19 cellular contexts compared by ENCODE assay signal in genomic region chr2:149781263-149781808, GRCh38.
A peak's percentile ranks its signal among the peaks of the same experiment; 100 is the strongest.
DNase-seq lines count a peak whose midpoint lies in the region; ATAC-seq, FAIRE-seq and TF ChIP-seq lines count a peak whose summit lies in the region.
"Had no signal": no experiment of that assay in that cellular context is flagged by ENCODE, and none has a peak within 500 bp of the region (broad histone marks: within the 10 kb centered on the region; RNA-seq: fewer than 3 reads in every experiment).

No MANE protein-coding gene starts in this region.

- H3K36me3 ChIP-seq in H1 (ENCODE audit: control insufficient read depth in 2 of 4, insufficient read depth in 4 of 4, low read length in 3 of 4) (no peaks in the 10 kb centered on the region), prostate gland (no peaks in the 10 kb centered on the region), mesendoderm (ENCODE audit: control insufficient read depth, insufficient read depth, low read length) (no peaks in the 10 kb centered on the region), HepG2 (replicated peaks in 1 of 2; ENCODE audit: control insufficient read depth in 1 of 2, insufficient read depth in 2 of 2, low read length in 2 of 2) (no peaks in the 10 kb centered on the region)

- no peak overlapping the region for H3K4me3 ChIP-seq in H1 (ENCODE audit: extremely low read depth in 1 of 4, insufficient read depth in 2 of 4, low read depth in 3 of 4, low read length in 4 of 4)
- H3K4me3 ChIP-seq in prostate gland: no peak overlapping the region
- no peak overlapping the region for H3K4me3 ChIP-seq in mesendoderm (ENCODE audit: low read length)
- no peak overlapping the region for H3K4me3 ChIP-seq in HepG2 (replicated peaks in 1 of 3; ENCODE audit: insufficient read depth in 1 of 3, low read depth in 2 of 3, low read length in 3 of 3)

- TF ChIP-seq POLR2A in H1 (IDR thresholded peaks at IDR 0.05; ENCODE audit: control extremely low read depth in 1 of 2, low read depth in 2 of 2, low read length in 2 of 2): no peak
- no peak for TF ChIP-seq POLR2A in prostate gland (IDR thresholded peaks at IDR 0.05)
- no peak for TF ChIP-seq POLR2A in HepG2 (IDR thresholded peaks at IDR 0.05; ENCODE audit: insufficient read depth in 1 of 2, low read depth in 2 of 2, low read length in 2 of 2)

- POLR2A ChIA-PET in H1 (lab: Charles Lee; ENCODE audit: partially characterized antibody): no interaction called here
- POLR2A ChIA-PET in HepG2 (lab: Yijun Ruan, JAX): no interaction called here

- H3K23ac ChIP-seq in H1 (ENCODE audit: insufficient read length): no peak overlapping the region
- no peak overlapping the region for H3K23ac ChIP-seq in mesendoderm (ENCODE audit: low read length)

- H2BK120ac ChIP-seq in H1 (replicated peaks; ENCODE audit: low read depth, low read length): no peak overlapping the region
- no peak overlapping the region for H2BK120ac ChIP-seq in mesendoderm (ENCODE audit: low read depth, low read length)

- DNase-seq in NCI-H69 (lab: John Stamatoyannopoulos, UW) (peak; percentile 24), H1 (ENCODE audit: low read depth in 1 of 2, low spot score in 2 of 2) (no peak), foreskin keratinocyte (peak; percentile 69 to 79), prostate gland (ENCODE audit: low spot score) (peak; percentile 10), Right ventricle myocardium inferior (ENCODE audit: missing footprints) (no peak), mesendoderm (no peak), HepG2 (ENCODE audit: low spot score) (no peak)
- DNase-seq: C1 segment of cervical spinal cord; Calu3; CD4-positive, alpha-beta memory T cell; COR-L47; DMS53; DMS79 treated with DMSO at 0.1 percent for 48 hours; GF-D8; GOT3; H7; HCEC 1CT had no signal

- no peak overlapping the region for H2AK5ac ChIP-seq in H1 (ENCODE audit: low read depth, low read length)
- H2AK5ac ChIP-seq in mesendoderm (ENCODE audit: low read length): no peak overlapping the region

- H3K27me3 ChIP-seq in H1 (replicated peaks in 1 of 4; ENCODE audit: control insufficient read depth in 3 of 4, extremely low read depth in 1 of 4, insufficient read depth in 3 of 4, low read length in 3 of 4) (no peaks in the 10 kb centered on the region), foreskin keratinocyte (no peaks in the 10 kb centered on the region), prostate gland (replicated peaks; ENCODE audit: insufficient read depth) (peaks cover 2% of the 10 kb centered on the region), mesendoderm (ENCODE audit: insufficient read depth, low read length, poor library complexity) (no peaks in the 10 kb centered on the region), HepG2 (ENCODE audit: control insufficient read depth in 1 of 2, insufficient read depth in 2 of 2, low read length in 2 of 2) (no peaks in the 10 kb centered on the region)

- H3K79me1 ChIP-seq in H1 (ENCODE audit: low read depth, low read length) (no peaks in the 10 kb centered on the region), mesendoderm (ENCODE audit: low read length) (no peaks in the 10 kb centered on the region)

- H4K5ac ChIP-seq in H1 (ENCODE audit: insufficient read length, low read depth, low read length) (no peak overlapping the region), mesendoderm (ENCODE audit: low read length) (no peak overlapping the region)

- H2AFZ ChIP-seq in H1 (ENCODE audit: low read length): peak overlapping the region; percentile 38; the same call in 1 of the 2 replicates
- H2AFZ ChIP-seq in HepG2 (ENCODE audit: low read length): no peak overlapping the region

- H3K4me2 ChIP-seq in H1 (ENCODE audit: insufficient read depth in 1 of 2, low read depth in 2 of 2, low read length in 2 of 2): no peak overlapping the region
- no peak overlapping the region for H3K4me2 ChIP-seq in mesendoderm (ENCODE audit: low read length)
- no peak overlapping the region for H3K4me2 ChIP-seq in HepG2 (ENCODE audit: low read depth, low read length)

- ATAC-seq in foreskin keratinocyte (peak; percentile 63), Right ventricle myocardium inferior (no peak), HepG2 (no peak)

- H3K4ac ChIP-seq in H1 (replicated peaks; ENCODE audit: insufficient read length, low read depth, low read length) (no peak overlapping the region), mesendoderm (ENCODE audit: low read depth, low read length) (no peak overlapping the region)

- FAIRE-seq in H1 (lab: Jason Lieb, UNC) (no peak), HepG2 (lab: Jason Lieb, UNC) (no peak)
- FAIRE-seq: GM12891, GM18507 had no signal

- H3K14ac ChIP-seq in H1 (ENCODE audit: insufficient read length): no peak overlapping the region

- H3K9me3 ChIP-seq in H1 (ENCODE audit: insufficient read depth in 2 of 2, low read depth in 1 of 2, low read length in 1 of 2) (no peaks in the 10 kb centered on the region), prostate gland (no peaks in the 10 kb centered on the region), HepG2 (ENCODE audit: low read length) (no peaks in the 10 kb centered on the region)

- H3K27ac ChIP-seq in H1 (ENCODE audit: low read depth, low read length): no peak overlapping the region
- no peak overlapping the region for H3K27ac ChIP-seq in foreskin keratinocyte
- H3K27ac ChIP-seq in prostate gland: no peak overlapping the region
- H3K27ac ChIP-seq in mesendoderm (ENCODE audit: low read depth, low read length): no peak overlapping the region
- no peak overlapping the region for H3K27ac ChIP-seq in HepG2 (ENCODE audit: extremely low read length, insufficient read depth, low read length)

- H3K79me2 ChIP-seq in H1 (ENCODE audit: control insufficient read depth in 1 of 2, insufficient read depth in 2 of 2, low read length in 2 of 2) (no peaks in the 10 kb centered on the region), mesendoderm (ENCODE audit: control insufficient read depth, insufficient read depth, low read length) (no peaks in the 10 kb centered on the region), HepG2 (ENCODE audit: insufficient read depth, low read length) (no peaks in the 10 kb centered on the region)

- H4K91ac ChIP-seq in H1 (replicated peaks; ENCODE audit: insufficient read length, low read length): no peak overlapping the region

- CTCF ChIA-PET in H1 (lab: Charles Lee; ENCODE audit: partially characterized antibody): no interaction called here
- CTCF ChIA-PET in HepG2 (lab: Yijun Ruan, JAX; ENCODE audit: low intra/inter-chr PET ratio, low total read pairs): no interaction called here

- H4K8ac ChIP-seq in H1 (ENCODE audit: extremely low read depth, insufficient read depth, low read length): no peak overlapping the region
- H4K8ac ChIP-seq in mesendoderm (ENCODE audit: low read depth, low read length): no peak overlapping the region

- H2BK15ac ChIP-seq in H1 (ENCODE audit: low read length) (no peak overlapping the region), mesendoderm (replicated peaks; ENCODE audit: low read depth) (no peak overlapping the region)

- no peak overlapping the region for H3K18ac ChIP-seq in H1 (ENCODE audit: extremely low read depth, low read length)
- no peak overlapping the region for H3K18ac ChIP-seq in mesendoderm (ENCODE audit: low read length)

- H3K9ac ChIP-seq in H1 (replicated peaks in 1 of 4; ENCODE audit: extremely low read depth in 1 of 4, low read depth in 3 of 4, low read length in 3 of 4): no peak overlapping the region
- no peak overlapping the region for H3K9ac ChIP-seq in mesendoderm (ENCODE audit: low read length)
- H3K9ac ChIP-seq in HepG2 (ENCODE audit: insufficient read depth, low read depth, low read length): no peak overlapping the region

- no peaks in the 10 kb centered on the region for H3K23me2 ChIP-seq in H1 (ENCODE audit: low read depth, low read length)

- TF ChIP-seq CTCF in H1 (IDR thresholded peaks at IDR 0.05; ENCODE audit: control extremely low read depth in 1 of 3, insufficient read depth in 1 of 3, low read depth in 1 of 3, low read length in 3 of 3): no peak
- TF ChIP-seq CTCF in foreskin keratinocyte (conservative IDR thresholded peaks at IDR 0.05): no peak
- TF ChIP-seq CTCF in prostate gland (IDR thresholded peaks at IDR 0.05): no peak
- no peak for TF ChIP-seq CTCF in HepG2 (CRISPR knock-in tag; IDR thresholded peaks at IDR 0.05)

- WGBS in H1 (ENCODE audit: extremely low coverage in 1 of 2, insufficient coverage in 1 of 2, insufficient read length in 1 of 2, insufficient replicate concordance in 2 of 2, low coverage in 1 of 2, low lambda C conversion rate in 2 of 2, missing lambda C conversion rate in 1 of 2), 2 experiments: 82% methylated on average over 1 of the region's 1 CpG; no CpG with 5 or more reads in 1 of the 2 experiments
- 50% methylated on average over 1 of the region's 1 CpG for WGBS in prostate gland
- WGBS in mesendoderm (ENCODE audit: extremely low coverage, insufficient coverage, low lambda C conversion rate): no CpG with 5 or more reads among the region's 1 CpG
- WGBS in HepG2 (ENCODE audit: low lambda C conversion rate): 15% methylated on average over 1 of the region's 1 CpG

- TF ChIP-seq EP300 in H1 (IDR thresholded peaks at IDR 0.05; ENCODE audit: borderline replicate concordance in 1 of 2, low read depth in 2 of 2, low read length in 2 of 2) (no peak), HepG2 (IDR thresholded peaks at IDR 0.05; ENCODE audit: low read depth in 2 of 2, low read length in 2 of 2) (no peak), HepG2 (CRISPR knock-in tag; IDR thresholded peaks at IDR 0.05; ENCODE audit: borderline replicate concordance) (no peak)

- H2BK12ac ChIP-seq in H1 (ENCODE audit: low read depth, low read length): no peak overlapping the region

- no peak overlapping the region for H3K56ac ChIP-seq in H1 (replicated peaks; ENCODE audit: insufficient read length, low read depth, low read length)
- H3K56ac ChIP-seq in mesendoderm (ENCODE audit: low read length): no peak overlapping the region

- no TSS peak for BruUV-seq in HepG2 (replicated peaks; lab: Mats Ljungman, UMichigan)

- TF ChIP-seq RAD21 in H1 (IDR thresholded peaks at IDR 0.05 in 1 of 2, conservative IDR thresholded peaks at IDR 0.05 in 1 of 2; ENCODE audit: low read depth in 2 of 2, low read length in 2 of 2): no peak
- no peak for TF ChIP-seq RAD21 in HepG2 (CRISPR knock-in tag; IDR thresholded peaks at IDR 0.05)

- H3K4me1 ChIP-seq in H1 (replicated peaks in 1 of 4; ENCODE audit: control insufficient read depth in 3 of 4, insufficient read depth in 4 of 4, low read length in 3 of 4): no peaks in the 10 kb centered on the region
- no peaks in the 10 kb centered on the region for H3K4me1 ChIP-seq in foreskin keratinocyte
- H3K4me1 ChIP-seq in prostate gland (replicated peaks): no peaks in the 10 kb centered on the region
- H3K4me1 ChIP-seq in mesendoderm (ENCODE audit: control insufficient read depth, low read depth, low read length): no peaks in the 10 kb centered on the region
- H3K4me1 ChIP-seq in HepG2 (ENCODE audit: insufficient read depth, low read length): no peaks in the 10 kb centered on the region

- no peak overlapping the region for H2BK20ac ChIP-seq in H1 (ENCODE audit: low read length)

- in situ Hi-C loops in HepG2 (cut with HindIII; ENCODE audit: extremely low pct_ligation_motif_present, low pct_unique_long_range_greater_than_20kb): no loop called here

- H2BK5ac ChIP-seq in H1 (ENCODE audit: low read depth, low read length) (no peak overlapping the region), mesendoderm (ENCODE audit: low read length) (no peak overlapping the region)

- H4K20me1 ChIP-seq in H1 (replicated peaks in 1 of 2; ENCODE audit: control insufficient read depth in 1 of 2, insufficient read depth in 2 of 2, low read length in 2 of 2): no peaks in the 10 kb centered on the region
- no peaks in the 10 kb centered on the region for H4K20me1 ChIP-seq in HepG2 (ENCODE audit: insufficient read depth, low read length)

- intact Hi-C loops in prostate gland (cut with DNase I) (no loop called here), Right ventricle myocardium inferior (cut with DNase I) (no loop called here), HepG2 (cut with micrococcal nuclease; ENCODE audit: unreplicated experiment) (no loop called here)

Comparison
In these comparisons a context has a peak if more than half of its experiments do, and no peak if none do; other contexts are left out.
1. DNase-seq: peak in NCI-H69 (single experiment), foreskin keratinocyte (2 of 2) and prostate gland (single experiment); none in H1 (0 of 2), Right ventricle myocardium inferior (single experiment), mesendoderm (single experiment) and HepG2 (single experiment).